Comparison of ENCODE assay signal across 1 cellular context in the genomic region with DNA sequence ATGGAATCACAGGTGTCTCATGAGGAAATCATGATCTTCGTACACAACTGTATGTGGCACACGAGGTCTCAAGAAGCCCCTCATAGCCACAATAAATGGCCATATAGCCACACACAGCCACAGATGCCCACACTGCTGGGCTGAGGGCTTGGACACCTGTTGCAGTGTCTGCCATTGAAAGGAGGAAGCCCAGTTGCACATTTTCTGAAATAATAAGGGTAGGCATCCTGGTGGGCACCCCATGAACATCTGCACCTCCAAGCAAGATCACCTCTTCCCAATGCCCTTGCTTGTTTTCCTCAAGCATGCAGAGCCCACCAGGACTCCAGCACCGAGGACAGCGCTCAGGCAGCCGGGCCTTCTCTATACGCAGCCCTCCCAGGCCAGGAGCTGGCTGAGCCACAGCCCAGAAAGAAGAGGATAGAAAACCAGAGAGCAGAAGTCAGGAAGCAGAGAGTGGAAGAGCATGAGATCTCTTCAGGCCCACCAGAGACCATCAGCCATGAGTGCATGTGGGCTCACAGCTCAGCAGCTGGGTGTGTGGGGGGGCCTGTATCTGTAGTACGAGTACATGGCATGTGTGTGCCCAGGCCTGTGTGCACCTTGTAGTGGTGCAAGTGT.
TF ChIP-seq lines count a peak whose summit lies in the region.

No MANE protein-coding gene starts in this region.

TF ChIP-seq in HepG2, 621 proteins besides CTCF, POLR2A, EP300 and RAD21 (continued from another document and continues in another):
- no peak for TF ChIP-seq NR0B2 (CRISPR knock-in tag; IDR thresholded peaks at IDR 0.05)
- TF ChIP-seq ZBTB21 (CRISPR knock-in tag; IDR thresholded peaks at IDR 0.05), result peak; percentile 30; the same call in 1 of the 2 replicates
- peak; percentile 57 for TF ChIP-seq FOSL2 (CRISPR knock-in tag; IDR thresholded peaks at IDR 0.05)
- TF ChIP-seq NFRKB (IDR thresholded peaks at IDR 0.05), result no peak
- no peak for TF ChIP-seq ZSCAN20 (CRISPR knock-in tag; IDR thresholded peaks at IDR 0.05; ENCODE audit: borderline replicate concordance)
- TF ChIP-seq ZNF350 (CRISPR knock-in tag; IDR thresholded peaks at IDR 0.05; ENCODE audit: borderline replicate concordance, low read depth), result no peak; the same call in 1 of the 2 replicates
- TF ChIP-seq KDM1A (CRISPR knock-in tag; IDR thresholded peaks at IDR 0.05), result no peak
- no peak for TF ChIP-seq ELK4 (CRISPR knock-in tag; IDR thresholded peaks at IDR 0.05; ENCODE audit: borderline replicate concordance)
- TF ChIP-seq SRSF9 (IDR thresholded peaks at IDR 0.05; ENCODE audit: borderline replicate concordance, insufficient read depth, low read depth, low read length, poor library complexity, severe bottlenecking), result no peak
- no peak for TF ChIP-seq ZBTB3 (CRISPR knock-in tag; IDR thresholded peaks at IDR 0.05; ENCODE audit: borderline replicate concordance, low read depth)
- TF ChIP-seq DNMT3B (CRISPR knock-in tag; conservative IDR thresholded peaks at IDR 0.05), result no peak; the same call in 1 of the 2 replicates
- no peak for TF ChIP-seq ZNF383 (CRISPR knock-in tag; IDR thresholded peaks at IDR 0.05; ENCODE audit: borderline replicate concordance)
- TF ChIP-seq SP4 (CRISPR knock-in tag; IDR thresholded peaks at IDR 0.05), result no peak; the same call in 1 of the 2 replicates
- TF ChIP-seq ZZZ3 (CRISPR knock-in tag; IDR thresholded peaks at IDR 0.05; ENCODE audit: borderline replicate concordance), result no peak
- no peak for TF ChIP-seq ZC3H4 (CRISPR knock-in tag; IDR thresholded peaks at IDR 0.05; ENCODE audit: borderline replicate concordance)
- no peak for TF ChIP-seq SUZ12 (IDR thresholded peaks at IDR 0.05; ENCODE audit: low read depth, low read length)
- no peak for TF ChIP-seq HNF4A (CRISPR knock-in tag; IDR thresholded peaks at IDR 0.05)
- TF ChIP-seq, protein P1, sequence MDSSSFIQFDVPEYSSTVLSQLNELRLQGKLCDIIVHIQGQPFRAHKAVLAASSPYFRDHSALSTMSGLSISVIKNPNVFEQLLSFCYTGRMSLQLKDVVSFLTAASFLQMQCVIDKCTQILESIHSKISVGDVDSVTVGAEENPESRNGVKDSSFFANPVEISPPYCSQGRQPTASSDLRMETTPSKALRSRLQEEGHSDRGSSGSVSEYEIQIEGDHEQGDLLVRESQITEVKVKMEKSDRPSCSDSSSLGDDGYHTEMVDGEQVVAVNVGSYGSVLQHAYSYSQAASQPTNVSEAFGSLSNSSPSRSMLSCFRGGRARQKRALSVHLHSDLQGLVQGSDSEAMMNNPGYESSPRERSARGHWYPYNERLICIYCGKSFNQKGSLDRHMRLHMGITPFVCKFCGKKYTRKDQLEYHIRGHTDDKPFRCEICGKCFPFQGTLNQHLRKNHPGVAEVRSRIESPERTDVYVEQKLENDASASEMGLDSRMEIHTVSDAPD (CRISPR knock-in tag; IDR thresholded peaks at IDR 0.05), result no peak
- no peak for TF ChIP-seq ZNF354B (CRISPR knock-in tag; IDR thresholded peaks at IDR 0.05)
- peak; percentile 71; the same call in 1 of the 2 replicates for TF ChIP-seq ZNF709 (CRISPR knock-in tag; IDR thresholded peaks at IDR 0.05)
- peak; percentile 44; the same call in 1 of the 2 replicates for TF ChIP-seq FOXO1 (CRISPR knock-in tag; IDR thresholded peaks at IDR 0.05)
- peak; percentile 39; the same call in 1 of the 2 replicates for TF ChIP-seq GABPB1 (CRISPR knock-in tag; IDR thresholded peaks at IDR 0.05)
- TF ChIP-seq ZKSCAN8 (CRISPR knock-in tag; IDR thresholded peaks at IDR 0.05; ENCODE audit: borderline replicate concordance), result no peak
- TF ChIP-seq ZNF558 (CRISPR knock-in tag; IDR thresholded peaks at IDR 0.05; ENCODE audit: borderline replicate concordance), result peak; percentile 45; the same call in 1 of the 2 replicates
- TF ChIP-seq, protein P2, sequence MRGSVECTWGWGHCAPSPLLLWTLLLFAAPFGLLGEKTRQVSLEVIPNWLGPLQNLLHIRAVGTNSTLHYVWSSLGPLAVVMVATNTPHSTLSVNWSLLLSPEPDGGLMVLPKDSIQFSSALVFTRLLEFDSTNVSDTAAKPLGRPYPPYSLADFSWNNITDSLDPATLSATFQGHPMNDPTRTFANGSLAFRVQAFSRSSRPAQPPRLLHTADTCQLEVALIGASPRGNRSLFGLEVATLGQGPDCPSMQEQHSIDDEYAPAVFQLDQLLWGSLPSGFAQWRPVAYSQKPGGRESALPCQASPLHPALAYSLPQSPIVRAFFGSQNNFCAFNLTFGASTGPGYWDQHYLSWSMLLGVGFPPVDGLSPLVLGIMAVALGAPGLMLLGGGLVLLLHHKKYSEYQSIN (CRISPR knock-in tag; IDR thresholded peaks at IDR 0.05; ENCODE audit: borderline replicate concordance), result no peak
- TF ChIP-seq PLSCR1 (CRISPR knock-in tag; IDR thresholded peaks at IDR 0.05; ENCODE audit: borderline replicate concordance), result no peak
- peak; percentile 36; the same call in 1 of the 2 replicates for TF ChIP-seq ZNF598 (CRISPR knock-in tag; IDR thresholded peaks at IDR 0.05; ENCODE audit: borderline replicate concordance)
- no peak for TF ChIP-seq NR3C1 (CRISPR knock-in tag; IDR thresholded peaks at IDR 0.05)
- TF ChIP-seq, protein P3, sequence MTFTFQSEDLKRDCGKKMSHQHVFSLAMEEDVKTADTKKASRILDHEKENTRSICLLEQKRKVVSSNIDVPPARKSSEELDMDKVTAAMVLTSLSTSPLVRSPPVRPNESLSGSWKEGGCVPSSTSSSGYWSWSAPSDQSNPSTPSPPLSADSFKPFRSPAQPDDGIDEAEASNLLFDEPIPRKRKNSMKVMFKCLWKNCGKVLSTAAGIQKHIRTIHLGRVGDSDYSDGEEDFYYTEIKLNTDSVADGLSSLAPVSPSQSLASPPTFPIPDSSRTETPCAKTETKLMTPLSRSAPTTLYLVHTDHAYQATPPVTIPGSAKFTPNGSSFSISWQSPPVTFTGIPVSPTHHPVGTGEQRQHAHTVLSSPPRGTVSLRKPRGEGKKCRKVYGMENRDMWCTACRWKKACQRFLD (CRISPR knock-in tag; IDR thresholded peaks at IDR 0.05; ENCODE audit: borderline replicate concordance), result 0 out of 2 replicates have a peak, but pooled peaks have one; percentile 39
- peak; percentile 78; the same call in 1 of the 2 replicates for TF ChIP-seq ETV6 (CRISPR knock-in tag; conservative IDR thresholded peaks at IDR 0.05)
- no peak for TF ChIP-seq SMYD3 (CRISPR knock-in tag; IDR thresholded peaks at IDR 0.05)
- TF ChIP-seq ZUFSP (CRISPR knock-in tag; IDR thresholded peaks at IDR 0.05; ENCODE audit: borderline replicate concordance), result no peak
- TF ChIP-seq ZNF143 (CRISPR knock-in tag; IDR thresholded peaks at IDR 0.05), result no peak
- no peak for TF ChIP-seq ZNF136 (CRISPR knock-in tag; IDR thresholded peaks at IDR 0.05; ENCODE audit: low read depth)
- peak; percentile 89 for TF ChIP-seq TEAD2 (CRISPR knock-in tag; IDR thresholded peaks at IDR 0.05)
- no peak for TF ChIP-seq NBN (conservative IDR thresholded peaks at IDR 0.05)
- no peak for TF ChIP-seq MTA1 (CRISPR knock-in tag; IDR thresholded peaks at IDR 0.05; ENCODE audit: borderline replicate concordance)
- TF ChIP-seq RFXAP (CRISPR knock-in tag; IDR thresholded peaks at IDR 0.05; ENCODE audit: borderline replicate concordance), result peak; percentile 74; the same call in 1 of the 2 replicates
- TF ChIP-seq DBP (CRISPR knock-in tag; IDR thresholded peaks at IDR 0.05; ENCODE audit: not compliant biosample characterization), result no peak
- no peak for TF ChIP-seq CREM (IDR thresholded peaks at IDR 0.05)
- no peak for TF ChIP-seq CREM (CRISPR knock-in tag; IDR thresholded peaks at IDR 0.05)
- no peak for TF ChIP-seq FOXC1 (CRISPR knock-in tag; IDR thresholded peaks at IDR 0.05; ENCODE audit: borderline replicate concordance)
- no peak for TF ChIP-seq ZNF329 (CRISPR knock-in tag; IDR thresholded peaks at IDR 0.05; ENCODE audit: low read depth)
- TF ChIP-seq XRCC5 (optimal IDR thresholded peaks at IDR 0.05; ENCODE audit: low read length), result no peak
- TF ChIP-seq, protein P4, sequence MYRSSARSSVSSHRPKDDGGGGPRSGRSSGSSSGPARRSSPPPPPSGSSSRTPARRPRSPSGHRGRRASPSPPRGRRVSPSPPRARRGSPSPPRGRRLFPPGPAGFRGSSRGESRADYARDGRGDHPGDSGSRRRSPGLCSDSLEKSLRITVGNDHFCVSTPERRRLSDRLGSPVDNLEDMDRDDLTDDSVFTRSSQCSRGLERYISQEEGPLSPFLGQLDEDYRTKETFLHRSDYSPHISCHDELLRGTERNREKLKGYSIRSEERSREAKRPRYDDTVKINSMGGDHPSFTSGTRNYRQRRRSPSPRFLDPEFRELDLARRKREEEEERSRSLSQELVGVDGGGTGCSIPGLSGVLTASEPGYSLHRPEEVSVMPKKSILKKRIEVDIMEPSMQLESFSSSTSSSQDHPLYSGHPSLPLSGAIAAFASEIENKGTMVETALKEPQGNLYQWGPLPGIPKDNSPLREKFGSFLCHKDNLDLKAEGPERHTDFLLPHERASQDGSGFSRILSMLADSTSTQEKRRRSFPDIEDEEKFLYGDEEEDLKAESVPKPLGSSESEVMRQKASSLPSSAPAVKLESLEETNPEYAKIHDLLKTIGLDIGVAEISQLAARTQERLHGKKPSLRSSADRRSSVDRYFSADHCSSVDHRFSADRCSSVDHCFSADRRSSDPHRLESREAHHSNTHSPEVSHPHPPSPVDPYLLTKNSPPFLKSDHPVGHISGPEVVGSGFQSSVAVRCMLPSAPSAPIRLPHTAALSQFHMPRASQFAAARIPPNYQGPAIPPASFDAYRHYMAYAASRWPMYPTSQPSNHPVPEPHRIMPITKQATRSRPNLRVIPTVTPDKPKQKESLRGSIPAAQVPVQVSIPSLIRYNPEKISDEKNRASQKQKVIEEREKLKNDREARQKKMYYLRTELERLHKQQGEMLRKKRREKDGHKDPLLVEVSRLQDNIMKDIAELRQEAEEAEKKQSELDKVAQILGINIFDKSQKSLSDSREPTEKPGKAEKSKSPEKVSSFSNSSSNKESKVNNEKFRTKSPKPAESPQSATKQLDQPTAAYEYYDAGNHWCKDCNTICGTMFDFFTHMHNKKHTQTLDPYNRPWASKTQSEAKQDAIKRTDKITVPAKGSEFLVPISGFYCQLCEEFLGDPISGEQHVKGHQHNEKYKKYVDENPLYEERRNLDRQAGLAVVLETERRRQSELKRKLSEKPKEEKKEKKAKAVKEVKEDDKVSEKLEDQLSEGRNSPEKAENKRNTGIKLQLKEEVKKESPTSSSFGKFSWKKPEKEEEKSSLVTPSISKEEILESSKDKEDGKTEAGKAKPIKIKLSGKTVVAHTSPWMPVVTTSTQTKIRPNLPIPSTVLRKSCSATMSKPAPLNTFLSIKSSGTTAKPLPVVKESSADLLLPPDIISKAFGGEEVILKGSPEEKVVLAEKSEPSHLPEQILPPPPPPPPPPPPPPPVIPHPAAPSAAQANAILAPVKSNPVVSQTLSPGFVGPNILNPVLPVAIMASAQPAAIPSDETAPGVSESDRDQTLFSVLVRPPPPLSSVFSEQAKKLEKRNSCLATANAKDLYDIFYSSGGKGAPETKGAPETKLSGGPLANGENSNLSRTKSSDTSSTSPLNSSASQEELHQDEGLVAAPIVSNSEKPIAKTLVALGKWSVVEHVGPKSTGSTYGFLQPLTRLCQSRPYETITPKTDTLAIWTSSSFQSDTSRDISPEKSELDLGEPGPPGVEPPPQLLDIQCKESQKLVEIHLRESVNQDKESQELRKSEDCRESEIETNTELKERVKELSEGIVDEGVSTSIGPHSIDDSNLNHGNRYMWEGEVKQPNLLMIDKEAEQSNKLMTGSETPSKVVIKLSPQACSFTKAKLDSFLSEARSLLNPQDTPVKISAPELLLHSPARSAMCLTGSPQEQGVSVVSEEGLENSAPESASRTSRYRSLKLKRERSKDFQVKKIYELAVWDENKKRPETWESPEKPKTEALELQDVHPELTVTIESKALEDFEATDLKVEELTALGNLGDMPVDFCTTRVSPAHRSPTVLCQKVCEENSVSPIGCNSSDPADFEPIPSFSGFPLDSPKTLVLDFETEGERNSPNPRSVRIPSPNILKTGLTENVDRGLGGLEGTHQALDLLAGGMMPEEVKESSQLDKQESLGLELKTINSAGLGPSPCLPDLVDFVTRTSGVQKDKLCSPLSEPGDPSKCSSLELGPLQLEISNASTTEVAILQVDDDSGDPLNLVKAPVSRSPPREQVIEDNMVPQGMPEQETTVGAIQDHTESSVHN (CRISPR knock-in tag; IDR thresholded peaks at IDR 0.05), result no peak
- no peak for TF ChIP-seq ZSCAN22 (CRISPR knock-in tag; IDR thresholded peaks at IDR 0.05)
- peak; percentile 93 for TF ChIP-seq ZNF232 (CRISPR knock-in tag; IDR thresholded peaks at IDR 0.05; ENCODE audit: borderline replicate concordance)
- no peak for TF ChIP-seq ZNF780A (CRISPR knock-in tag; IDR thresholded peaks at IDR 0.05)
- no peak for TF ChIP-seq NCOR1 (IDR thresholded peaks at IDR 0.05; ENCODE audit: borderline replicate concordance, low read length)
